Comparison of ENCODE assay signal across 8 cellular contexts in the genomic region with DNA sequence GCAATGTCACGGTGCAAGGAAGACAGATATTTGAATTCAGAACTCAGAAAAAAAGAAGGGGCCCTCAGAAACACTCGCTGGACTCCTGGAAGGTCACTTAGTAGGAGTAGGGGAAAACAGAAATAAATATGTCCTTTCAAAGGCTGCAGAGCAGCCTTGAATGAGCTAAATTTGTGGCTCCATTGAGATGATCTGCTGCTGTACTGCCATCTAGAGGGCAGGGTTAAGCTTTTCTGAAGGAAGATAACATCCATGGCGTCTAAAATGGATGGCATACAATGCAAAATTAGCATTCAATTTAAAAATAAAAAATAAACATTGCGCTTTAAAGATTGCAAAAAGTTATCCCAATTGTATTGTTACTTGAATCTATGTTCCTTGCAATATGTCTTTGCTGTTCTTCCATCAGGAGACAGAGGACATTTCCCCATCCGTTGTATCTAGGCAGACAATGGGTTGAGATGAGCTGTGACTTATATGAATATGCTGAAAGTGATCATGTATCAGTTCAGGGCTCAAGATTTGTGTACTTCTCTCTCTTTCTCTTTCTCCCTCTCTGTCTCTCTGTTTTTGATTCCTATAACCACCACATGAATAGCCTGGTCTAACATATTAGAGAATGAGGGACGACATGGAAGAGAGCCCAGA.
DNase-seq lines count a peak whose midpoint lies in the region; ATAC-seq, FAIRE-seq and TF ChIP-seq lines count a peak whose summit lies in the region.

No MANE protein-coding gene starts in this region.

- CTCF ChIA-PET in CD8-positive, alpha-beta memory T cell (lab: Charles Lee): no interaction called here

- H3K4me1 Mint-ChIP-seq in CD8-positive, alpha-beta memory T cell: no peaks in the 10 kb centered on the region
- no peaks in the 10 kb centered on the region for H3K4me1 Mint-ChIP-seq in activated T-cell treated with anti-CD3 and anti-CD28 coated beads, Interleukin-2, amount 50 U/mL, for 4 hours (ENCODE audit: low read depth)

- H3K27ac ChIP-seq in CD8-positive, alpha-beta memory T cell (ENCODE audit: low read depth, low read length): no peak overlapping the region
- no peak overlapping the region for H3K27ac ChIP-seq in thyroid gland

- peak in 3 of 6 experiments; percentile 10 to 24 (median 12) for TF ChIP-seq CTCF in thyroid gland (IDR thresholded peaks at IDR 0.05)

- peaks cover 5 to 30% (median 12%) of the 10 kb centered on the region in 5 donors for H3K9me3 Mint-ChIP-seq in CD8-positive, alpha-beta memory T cell
- peaks cover 24% of the 10 kb centered on the region for H3K9me3 Mint-ChIP-seq in activated T-cell treated with anti-CD3 and anti-CD28 coated beads, Interleukin-2, amount 50 U/mL, for 4 hours

- no peak overlapping the region for H3K4me3 ChIP-seq in CD8-positive, alpha-beta memory T cell (ENCODE audit: low read length)
- no peak overlapping the region for H3K4me3 ChIP-seq in thyroid gland (replicated peaks in 1 of 3)

- H3K36me3 Mint-ChIP-seq in CD8-positive, alpha-beta memory T cell: no peaks in the 10 kb centered on the region
- no peaks in the 10 kb centered on the region for H3K36me3 Mint-ChIP-seq in activated T-cell treated with anti-CD3 and anti-CD28 coated beads, Interleukin-2, amount 50 U/mL, for 4 hours (ENCODE audit: insufficient read depth)

- TF ChIP-seq POLR2A in GM12892 (IDR thresholded peaks at IDR 0.05; ENCODE audit: low read depth, low read length): no peak
- TF ChIP-seq POLR2A in thyroid gland (IDR thresholded peaks at IDR 0.05): no peak

- POLR2A ChIA-PET in CD8-positive, alpha-beta memory T cell (lab: Charles Lee): no interaction called here

- 71% methylated on average over 6 of the region's 6 CpGs for WGBS in thyroid gland, 2 donors

- DNase-seq in GM12892 (ENCODE audit: insufficient read length): no peak
- peak; percentile 64 for DNase-seq in NAMALWA (ENCODE audit: low spot score)
- peak; percentile 15 for DNase-seq in globus pallidus (ENCODE audit: low spot score)
- DNase-seq in CD8-positive, alpha-beta memory T cell: no peak
- DNase-seq in activated T-cell treated with anti-CD3 and anti-CD28 coated beads, Interleukin-2, amount 50 U/mL, for 4 hours: no peak
- DNase-seq in NCI-H2081 (lab: John Stamatoyannopoulos, UW): no peak
- DNase-seq in thyroid gland: no peak

- no peaks in the 10 kb centered on the region for H3K27me3 ChIP-seq in CD8-positive, alpha-beta memory T cell (ENCODE audit: insufficient read depth, low read length, poor library complexity, severe bottlenecking)
- no peaks in the 10 kb centered on the region for H3K27me3 ChIP-seq in thyroid gland

- no peaks in the 10 kb centered on the region for H3K4me1 ChIP-seq in CD8-positive, alpha-beta memory T cell (ENCODE audit: insufficient read depth, low read length)
- no peaks in the 10 kb centered on the region for H3K4me1 ChIP-seq in thyroid gland

- no peak overlapping the region for H3K27ac Mint-ChIP-seq in CD8-positive, alpha-beta memory T cell

- H3K27me3 Mint-ChIP-seq in CD8-positive, alpha-beta memory T cell: no peaks in the 10 kb centered on the region
- H3K27me3 Mint-ChIP-seq in activated T-cell treated with anti-CD3 and anti-CD28 coated beads, Interleukin-2, amount 50 U/mL, for 4 hours (ENCODE audit: low read depth): no peaks in the 10 kb centered on the region

- intact Hi-C loops in thyroid gland (cut with DNase I): no loop called here

- ATAC-seq in HG02588 (IDR thresholded peaks at IDR 0.05; ENCODE audit: unreplicated experiment): peak; percentile 84
- no peak for ATAC-seq in activated T-cell treated with anti-CD3 and anti-CD28 coated beads, Interleukin-2, amount 50 U/mL, for 4 hours

- H3K36me3 ChIP-seq in CD8-positive, alpha-beta memory T cell (ENCODE audit: insufficient read depth, low read length): no peaks in the 10 kb centered on the region
- no peaks in the 10 kb centered on the region for H3K36me3 ChIP-seq in thyroid gland

- H3K4me3 Mint-ChIP-seq in CD8-positive, alpha-beta memory T cell: no peak overlapping the region
- H3K4me3 Mint-ChIP-seq in activated T-cell treated with anti-CD3 and anti-CD28 coated beads, Interleukin-2, amount 50 U/mL, for 4 hours: no peak overlapping the region

- no peaks in the 10 kb centered on the region for H3K9me3 ChIP-seq in CD8-positive, alpha-beta memory T cell (ENCODE audit: low read length)
- H3K9me3 ChIP-seq in thyroid gland: no peaks in the 10 kb centered on the region

- peak; percentile 36 for FAIRE-seq in GM12892 (lab: Jason Lieb, UNC)

Comparison
In these comparisons a context has a peak if more than half of its experiments do, and no peak if none do; other contexts are left out.
1. DNase-seq: peak in NAMALWA (single experiment) and globus pallidus (single experiment); none in GM12892 (single experiment), CD8-positive, alpha-beta memory T cell (0 of 5), activated T-cell treated with anti-CD3 and anti-CD28 coated beads, Interleukin-2, amount 50 U/mL, for 4 hours (single experiment), NCI-H2081 (0 of 2) and thyroid gland (0 of 2).